ENCODE assay signal across 8 cellular contexts in the genomic region with DNA sequence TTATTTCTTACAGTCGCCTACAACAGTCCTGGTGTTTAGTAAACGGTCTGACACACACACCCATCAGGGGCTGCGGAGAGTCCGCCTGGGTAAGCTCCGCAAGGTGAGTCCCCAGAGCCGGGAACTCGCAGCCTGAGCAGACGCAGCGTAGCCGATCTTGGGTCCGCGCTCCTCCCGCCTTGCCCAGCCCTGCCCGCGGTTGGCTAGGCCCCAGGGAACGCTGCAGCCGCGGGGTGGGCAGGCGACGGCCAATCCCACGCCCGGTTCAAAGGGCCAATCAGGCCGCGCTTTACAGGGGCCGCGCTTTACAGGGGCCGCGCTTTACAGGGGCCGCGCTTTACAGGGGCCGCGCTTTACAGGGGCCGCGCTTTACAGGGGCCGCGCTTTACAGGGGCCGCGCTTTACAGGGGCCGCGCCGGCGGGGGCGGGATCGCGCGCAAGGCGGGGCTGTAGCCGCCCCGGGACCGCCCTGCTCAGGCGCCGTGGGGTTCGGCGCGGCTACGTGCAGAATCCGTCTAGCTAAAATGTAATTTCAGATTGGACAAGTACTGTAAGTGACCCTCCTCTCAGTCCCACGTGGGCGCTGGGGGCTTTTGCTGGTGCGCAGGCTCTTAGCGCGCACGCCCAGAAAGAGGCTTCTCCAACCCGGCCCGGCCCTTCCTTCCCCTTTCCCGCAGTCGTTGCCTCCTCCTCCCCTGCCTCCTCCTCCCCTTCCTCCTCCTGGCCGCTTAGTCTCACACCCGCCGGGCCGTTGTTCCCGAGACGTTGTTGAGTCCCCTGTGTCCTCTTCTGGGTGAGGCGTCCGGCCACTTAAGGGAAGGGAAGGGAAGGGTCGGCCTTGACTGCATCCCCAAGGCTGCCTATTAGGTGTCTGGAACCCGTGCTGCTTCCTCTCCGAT.
A peak's percentile ranks its signal among the peaks of the same experiment; 100 is the strongest.
DNase-seq lines count a peak whose midpoint lies in the region; ATAC-seq and TF ChIP-seq lines count a peak whose summit lies in the region.

A gene with protein sequence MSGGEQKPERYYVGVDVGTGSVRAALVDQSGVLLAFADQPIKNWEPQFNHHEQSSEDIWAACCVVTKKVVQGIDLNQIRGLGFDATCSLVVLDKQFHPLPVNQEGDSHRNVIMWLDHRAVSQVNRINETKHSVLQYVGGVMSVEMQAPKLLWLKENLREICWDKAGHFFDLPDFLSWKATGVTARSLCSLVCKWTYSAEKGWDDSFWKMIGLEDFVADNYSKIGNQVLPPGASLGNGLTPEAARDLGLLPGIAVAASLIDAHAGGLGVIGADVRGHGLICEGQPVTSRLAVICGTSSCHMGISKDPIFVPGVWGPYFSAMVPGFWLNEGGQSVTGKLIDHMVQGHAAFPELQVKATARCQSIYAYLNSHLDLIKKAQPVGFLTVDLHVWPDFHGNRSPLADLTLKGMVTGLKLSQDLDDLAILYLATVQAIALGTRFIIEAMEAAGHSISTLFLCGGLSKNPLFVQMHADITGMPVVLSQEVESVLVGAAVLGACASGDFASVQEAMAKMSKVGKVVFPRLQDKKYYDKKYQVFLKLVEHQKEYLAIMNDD (plus strand): TSS at position 737 of the 899 bp plus-strand sequence. CDS start 24,456 bp downstream, outside the sequence.

- peak; percentile 95 for ATAC-seq in GM19023 (IDR thresholded peaks at IDR 0.05; ENCODE audit: unreplicated experiment)
- peak; percentile 91 for ATAC-seq in HG03196 (IDR thresholded peaks at IDR 0.05; ENCODE audit: unreplicated experiment)

- peak; percentile 97 for DNase-seq in AG09309 (ENCODE audit: low read depth)
- DNase-seq in NCI-H345 treated with DMSO at 0.1 percent for 48 hours (lab: John Stamatoyannopoulos, UW; ENCODE audit: unreplicated experiment): peak; percentile 92
- DNase-seq in activated CD4-positive, CD25-positive, alpha-beta regulatory T cell (lab: John Stamatoyannopoulos, UW): peak; percentile 51 to 62 (median 58)
- DNase-seq in central memory CD4-positive, alpha-beta T cell: peak; percentile 80
- DNase-seq in iris pigment epithelial cell (ENCODE audit: low read depth): peak; percentile 99
- DNase-seq in stimulated activated CD4-positive, alpha-beta T cell treated with anti-CD3 and anti-CD28 coated beads, Interleukin-12 subunit alpha, Interleukin-12 subunit beta, amount 100 ng/mL, for 24 hours (ENCODE audit: low read depth in 2 of 2): peak; percentile 60 to 79

- no peak for TF ChIP-seq CTCF in AG09309 (IDR thresholded peaks at IDR 0.05; ENCODE audit: control insufficient read depth, insufficient read depth, low read depth, low read length, missing control alignments)

- peak within 1 kb of the TSS; percentile 72 for H3K4me3 ChIP-seq in AG09309 (ENCODE audit: control insufficient read depth, low read depth, low read length)

Comparison
In these comparisons a context has a peak if more than half of its experiments do, and no peak if none do; other contexts are left out.
1. Peak in every context shown above with its lines: DNase-seq, ATAC-seq and H3K4me3 ChIP-seq.